Comparison of ENCODE assay signal across 24 cellular contexts in the genomic region with DNA sequence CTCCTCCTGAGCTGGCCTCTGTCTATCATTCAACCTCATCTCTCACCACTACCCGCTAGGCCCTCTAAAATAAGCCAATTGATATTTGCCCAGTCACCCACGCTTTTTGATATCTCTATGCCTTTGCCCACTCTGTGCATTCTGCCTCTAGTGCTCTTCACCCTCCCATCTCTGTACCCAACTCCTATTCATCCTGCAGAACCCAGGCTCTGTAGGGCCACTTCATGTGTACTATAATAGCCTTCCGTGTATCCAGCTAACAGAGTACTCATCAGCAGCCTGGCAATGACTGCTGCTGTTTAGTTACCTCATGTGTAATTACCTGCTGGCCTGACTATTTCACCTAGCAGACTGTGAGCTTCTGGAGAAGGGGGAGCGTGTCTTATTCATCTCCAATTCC. TPM values are rescaled to one million over a fixed set of nuclear protein-coding genes. Genes with fewer than 3 reads are reported as not detected.
"Had no signal": no experiment of that assay in that cellular context is flagged by ENCODE, and none has a peak within 500 bp of the region (broad histone marks: within the 10 kb centered on the region; RNA-seq: fewer than 3 reads in every experiment).

No MANE protein-coding gene starts in this region.

- H3K4me2 ChIP-seq: neural progenitor cell had no signal

- H3K4me3 ChIP-seq: coronary artery, heart left ventricle, neural progenitor cell, ovary, suprapubic skin, thyroid gland, uterus had no signal

- H3K36me3 ChIP-seq: heart left ventricle, neural progenitor cell, ovary, suprapubic skin, thyroid gland, uterus had no signal

- H3K27ac ChIP-seq: coronary artery, heart left ventricle, neural progenitor cell, ovary, suprapubic skin, thyroid gland, uterus had no signal

- H3K9ac ChIP-seq: neural progenitor cell had no signal

- H3K27me3 ChIP-seq: heart left ventricle, neural progenitor cell, ovary, suprapubic skin, thyroid gland, uterus had no signal

- H3K9me3 ChIP-seq: heart left ventricle, ovary, suprapubic skin, thyroid gland, uterus had no signal

- DNase-seq: effector CD4-positive, alpha-beta T cell; heart left ventricle; hypothalamus; kidney glomerular epithelial cell; nucleus accumbens; ovary; right cardiac atrium; small intestine; stimulated activated CD4-positive, alpha-beta T cell treated with anti-CD3 and anti-CD28 coated beads, Interleukin-12 subunit alpha, Interleukin-12 subunit beta, amount 100 ng/mL, for 4 hours; stimulated activated naive CD4-positive, alpha-beta T cell treated with Interleukin-2 at 50 U/mL for 16 hours; thyroid gland; uterus had no signal

RNA-seq across cellular contexts. Expression of gene CNGA4, which starts 1.0 kb away (rescaled TPM):
- total RNA-seq: dermis microvascular lymphatic vessel endothelial cell; heart left ventricle; liver; natural killer cell treated with Interleukin-12 subunit alpha and Interleukin-12 subunit beta and Interleukin-15 and Interleukin-18, amount 100 ng/mL, for 72 hours; posterior vena cava; suprapubic skin had no signal

RNA-seq across cellular contexts. Expression of gene CCKBR, which starts 21.7 kb away (rescaled TPM):
- total RNA-seq: dermis microvascular lymphatic vessel endothelial cell; fibroblast of lung; glomerular endothelial cell; liver; natural killer cell treated with Interleukin-12 subunit alpha and Interleukin-12 subunit beta and Interleukin-15 and Interleukin-18, amount 100 ng/mL, for 72 hours; posterior vena cava; right cardiac atrium; uterus had no signal
- polyA plus RNA-seq: fibroblast of lung, heart left ventricle, liver had no signal

RNA-seq across cellular contexts. Expression of gene C11orf42, which starts 32.5 kb away (rescaled TPM):
- total RNA-seq: dermis microvascular lymphatic vessel endothelial cell; fibroblast of lung; frontal cortex; glomerular endothelial cell; heart left ventricle; liver; mesothelial cell of epicardium; natural killer cell treated with Interleukin-12 subunit alpha and Interleukin-12 subunit beta and Interleukin-15 and Interleukin-18, amount 100 ng/mL, for 72 hours; ovary; posterior vena cava; right cardiac atrium; suprapubic skin; thyroid gland; uterus had no signal
- polyA plus RNA-seq: esophagus, fibroblast of lung, heart left ventricle, liver, ovary, right cardiac atrium, small intestine had no signal

RNA-seq across cellular contexts. Expression of gene OR52W1, which starts 38.9 kb away (rescaled TPM):
- total RNA-seq: dermis microvascular lymphatic vessel endothelial cell; fibroblast of lung; frontal cortex; glomerular endothelial cell; heart left ventricle; liver; mesothelial cell of epicardium; natural killer cell treated with Interleukin-12 subunit alpha and Interleukin-12 subunit beta and Interleukin-15 and Interleukin-18, amount 100 ng/mL, for 72 hours; ovary; posterior vena cava; right cardiac atrium; suprapubic skin; thyroid gland; uterus had no signal
- polyA plus RNA-seq: esophagus, fibroblast of lung, heart left ventricle, liver, ovary, right cardiac atrium, small intestine had no signal
